Comparison of ENCODE assay signal across 1 cellular context in the genomic region with DNA sequence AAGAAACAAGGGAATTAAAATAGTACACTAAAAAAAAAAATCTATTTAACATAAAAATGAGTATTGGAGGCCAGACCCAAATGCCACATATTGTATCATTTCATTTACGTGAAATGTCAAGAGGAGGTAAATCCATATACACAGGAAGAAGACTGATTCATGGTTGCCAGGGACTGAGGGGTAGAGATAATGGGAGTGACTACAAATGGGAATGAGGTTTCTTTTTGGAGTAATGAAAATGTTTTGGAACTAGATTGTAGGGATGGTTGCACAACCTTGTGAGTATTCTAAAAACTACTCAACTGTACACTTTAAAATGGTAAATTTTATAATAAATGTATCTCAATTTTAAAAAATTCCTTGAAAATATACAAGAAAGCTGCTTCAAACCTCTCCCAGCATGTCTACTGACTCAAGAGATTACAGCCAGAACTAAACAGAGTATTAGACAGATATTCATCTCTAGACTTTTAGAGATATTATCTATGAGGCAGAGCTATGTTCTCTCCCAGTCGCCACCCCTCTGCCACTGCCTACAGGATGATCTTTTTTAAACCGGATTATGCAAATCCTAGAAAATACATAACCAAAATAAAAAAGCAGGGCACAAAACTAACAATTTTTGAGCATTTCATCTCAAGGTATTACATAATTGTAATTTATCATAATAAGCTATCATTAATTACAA.
TF ChIP-seq lines count a peak whose summit lies in the region.

No MANE protein-coding gene starts in this region.

TF ChIP-seq in WTC11, 78 proteins besides CTCF, POLR2A, EP300 and RAD21 (continued from another document):
- TF ChIP-seq ZBTB43 (CRISPR knock-in tag; IDR thresholded peaks at IDR 0.05) (no peak), PREB (CRISPR knock-in tag; IDR thresholded peaks at IDR 0.05; ENCODE audit: borderline replicate concordance) (no peak), NFYB (CRISPR knock-in tag; conservative IDR thresholded peaks at IDR 0.05; ENCODE audit: low read depth) (no peak), JUN (CRISPR knock-in tag; IDR thresholded peaks at IDR 0.05) (no peak), ZSCAN18 (CRISPR knock-in tag; IDR thresholded peaks at IDR 0.05) (no peak), GTF2I (CRISPR knock-in tag; conservative IDR thresholded peaks at IDR 0.05) (no peak)
- TF ChIP-seq, protein P1, sequence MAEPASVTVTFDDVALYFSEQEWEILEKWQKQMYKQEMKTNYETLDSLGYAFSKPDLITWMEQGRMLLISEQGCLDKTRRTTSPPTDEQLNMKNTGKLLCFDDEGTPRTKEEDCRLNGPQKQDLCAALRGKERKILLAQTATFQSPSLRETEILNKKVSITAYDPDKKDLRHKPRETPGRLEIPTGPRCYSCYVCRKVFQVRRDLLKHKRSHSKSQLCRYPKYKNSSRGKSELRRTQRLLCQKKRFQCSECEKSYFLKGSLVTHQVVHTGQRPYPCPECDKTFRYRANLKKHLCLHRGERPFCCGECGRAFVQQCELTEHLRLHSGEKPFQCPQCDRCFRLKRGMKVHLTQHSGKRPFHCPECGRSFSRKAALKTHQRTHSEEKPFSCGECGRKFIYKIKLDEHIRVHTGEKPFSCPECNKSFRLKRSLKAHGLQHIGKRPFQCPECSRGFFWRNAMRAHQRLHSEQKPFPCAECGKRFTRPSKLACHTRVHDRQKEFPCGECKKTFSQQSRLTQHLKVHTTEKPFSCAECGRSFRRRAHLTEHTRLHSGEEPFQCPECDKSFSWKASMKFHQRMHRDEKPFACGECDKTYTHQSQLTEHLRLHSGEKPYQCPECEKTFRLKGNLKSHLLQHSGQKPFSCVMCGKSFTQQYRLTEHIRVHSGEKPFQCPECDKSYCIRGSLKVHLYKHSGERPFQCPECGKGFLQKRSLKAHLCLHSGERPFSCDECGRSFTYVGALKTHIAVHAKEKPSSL (CRISPR knock-in tag; conservative IDR thresholded peaks at IDR 0.05) = no peak
- TF ChIP-seq, protein P2, sequence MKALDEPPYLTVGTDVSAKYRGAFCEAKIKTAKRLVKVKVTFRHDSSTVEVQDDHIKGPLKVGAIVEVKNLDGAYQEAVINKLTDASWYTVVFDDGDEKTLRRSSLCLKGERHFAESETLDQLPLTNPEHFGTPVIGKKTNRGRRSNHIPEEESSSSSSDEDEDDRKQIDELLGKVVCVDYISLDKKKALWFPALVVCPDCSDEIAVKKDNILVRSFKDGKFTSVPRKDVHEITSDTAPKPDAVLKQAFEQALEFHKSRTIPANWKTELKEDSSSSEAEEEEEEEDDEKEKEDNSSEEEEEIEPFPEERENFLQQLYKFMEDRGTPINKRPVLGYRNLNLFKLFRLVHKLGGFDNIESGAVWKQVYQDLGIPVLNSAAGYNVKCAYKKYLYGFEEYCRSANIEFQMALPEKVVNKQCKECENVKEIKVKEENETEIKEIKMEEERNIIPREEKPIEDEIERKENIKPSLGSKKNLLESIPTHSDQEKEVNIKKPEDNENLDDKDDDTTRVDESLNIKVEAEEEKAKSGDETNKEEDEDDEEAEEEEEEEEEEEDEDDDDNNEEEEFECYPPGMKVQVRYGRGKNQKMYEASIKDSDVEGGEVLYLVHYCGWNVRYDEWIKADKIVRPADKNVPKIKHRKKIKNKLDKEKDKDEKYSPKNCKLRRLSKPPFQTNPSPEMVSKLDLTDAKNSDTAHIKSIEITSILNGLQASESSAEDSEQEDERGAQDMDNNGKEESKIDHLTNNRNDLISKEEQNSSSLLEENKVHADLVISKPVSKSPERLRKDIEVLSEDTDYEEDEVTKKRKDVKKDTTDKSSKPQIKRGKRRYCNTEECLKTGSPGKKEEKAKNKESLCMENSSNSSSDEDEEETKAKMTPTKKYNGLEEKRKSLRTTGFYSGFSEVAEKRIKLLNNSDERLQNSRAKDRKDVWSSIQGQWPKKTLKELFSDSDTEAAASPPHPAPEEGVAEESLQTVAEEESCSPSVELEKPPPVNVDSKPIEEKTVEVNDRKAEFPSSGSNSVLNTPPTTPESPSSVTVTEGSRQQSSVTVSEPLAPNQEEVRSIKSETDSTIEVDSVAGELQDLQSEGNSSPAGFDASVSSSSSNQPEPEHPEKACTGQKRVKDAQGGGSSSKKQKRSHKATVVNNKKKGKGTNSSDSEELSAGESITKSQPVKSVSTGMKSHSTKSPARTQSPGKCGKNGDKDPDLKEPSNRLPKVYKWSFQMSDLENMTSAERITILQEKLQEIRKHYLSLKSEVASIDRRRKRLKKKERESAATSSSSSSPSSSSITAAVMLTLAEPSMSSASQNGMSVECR (CRISPR knock-in tag; IDR thresholded peaks at IDR 0.05; ENCODE audit: borderline replicate concordance) = no peak
